ENCODE assay signal across 1 cellular context in the genomic region with DNA sequence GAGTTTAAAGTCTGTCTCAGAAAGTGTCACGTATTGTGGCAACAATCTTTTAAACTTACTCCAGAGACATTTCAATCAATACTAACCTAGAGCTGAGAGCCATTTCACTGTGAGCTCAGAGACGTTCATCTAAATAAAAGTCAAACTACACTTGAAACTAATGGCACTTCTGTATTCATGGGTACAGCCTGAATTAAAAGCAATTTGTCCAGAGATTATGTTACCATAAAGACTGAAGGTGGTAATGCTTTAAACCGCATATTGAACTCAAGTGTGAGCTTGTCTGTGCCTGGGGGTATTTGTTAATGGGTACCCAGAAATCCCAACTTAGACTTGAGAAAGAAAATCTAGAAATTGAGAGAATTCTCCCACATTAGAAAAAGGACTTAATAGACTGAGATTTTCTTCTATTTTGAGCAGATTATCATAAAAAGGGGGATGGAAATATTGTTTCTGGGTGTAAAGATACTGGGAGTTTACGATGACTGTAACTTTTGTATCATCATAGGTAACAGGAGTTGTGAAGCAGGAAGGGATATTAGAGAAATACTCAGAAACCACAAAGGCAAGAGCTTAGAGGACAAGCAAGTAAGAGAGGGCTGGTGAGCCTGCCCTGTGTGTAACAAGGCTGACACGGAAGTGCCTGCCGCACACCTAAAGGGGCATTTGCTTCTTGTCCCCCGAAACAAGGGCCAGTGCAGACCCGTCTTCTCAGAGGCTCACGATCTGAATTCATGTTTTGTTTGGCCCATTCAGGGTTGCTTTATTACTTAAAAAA.
TF ChIP-seq lines count a peak whose summit lies in the region.

No MANE protein-coding gene starts in this region.

TF ChIP-seq in GM23338, 12 proteins besides CTCF, POLR2A, EP300 and RAD21 (continued from another document):
- TF ChIP-seq, protein P1, sequence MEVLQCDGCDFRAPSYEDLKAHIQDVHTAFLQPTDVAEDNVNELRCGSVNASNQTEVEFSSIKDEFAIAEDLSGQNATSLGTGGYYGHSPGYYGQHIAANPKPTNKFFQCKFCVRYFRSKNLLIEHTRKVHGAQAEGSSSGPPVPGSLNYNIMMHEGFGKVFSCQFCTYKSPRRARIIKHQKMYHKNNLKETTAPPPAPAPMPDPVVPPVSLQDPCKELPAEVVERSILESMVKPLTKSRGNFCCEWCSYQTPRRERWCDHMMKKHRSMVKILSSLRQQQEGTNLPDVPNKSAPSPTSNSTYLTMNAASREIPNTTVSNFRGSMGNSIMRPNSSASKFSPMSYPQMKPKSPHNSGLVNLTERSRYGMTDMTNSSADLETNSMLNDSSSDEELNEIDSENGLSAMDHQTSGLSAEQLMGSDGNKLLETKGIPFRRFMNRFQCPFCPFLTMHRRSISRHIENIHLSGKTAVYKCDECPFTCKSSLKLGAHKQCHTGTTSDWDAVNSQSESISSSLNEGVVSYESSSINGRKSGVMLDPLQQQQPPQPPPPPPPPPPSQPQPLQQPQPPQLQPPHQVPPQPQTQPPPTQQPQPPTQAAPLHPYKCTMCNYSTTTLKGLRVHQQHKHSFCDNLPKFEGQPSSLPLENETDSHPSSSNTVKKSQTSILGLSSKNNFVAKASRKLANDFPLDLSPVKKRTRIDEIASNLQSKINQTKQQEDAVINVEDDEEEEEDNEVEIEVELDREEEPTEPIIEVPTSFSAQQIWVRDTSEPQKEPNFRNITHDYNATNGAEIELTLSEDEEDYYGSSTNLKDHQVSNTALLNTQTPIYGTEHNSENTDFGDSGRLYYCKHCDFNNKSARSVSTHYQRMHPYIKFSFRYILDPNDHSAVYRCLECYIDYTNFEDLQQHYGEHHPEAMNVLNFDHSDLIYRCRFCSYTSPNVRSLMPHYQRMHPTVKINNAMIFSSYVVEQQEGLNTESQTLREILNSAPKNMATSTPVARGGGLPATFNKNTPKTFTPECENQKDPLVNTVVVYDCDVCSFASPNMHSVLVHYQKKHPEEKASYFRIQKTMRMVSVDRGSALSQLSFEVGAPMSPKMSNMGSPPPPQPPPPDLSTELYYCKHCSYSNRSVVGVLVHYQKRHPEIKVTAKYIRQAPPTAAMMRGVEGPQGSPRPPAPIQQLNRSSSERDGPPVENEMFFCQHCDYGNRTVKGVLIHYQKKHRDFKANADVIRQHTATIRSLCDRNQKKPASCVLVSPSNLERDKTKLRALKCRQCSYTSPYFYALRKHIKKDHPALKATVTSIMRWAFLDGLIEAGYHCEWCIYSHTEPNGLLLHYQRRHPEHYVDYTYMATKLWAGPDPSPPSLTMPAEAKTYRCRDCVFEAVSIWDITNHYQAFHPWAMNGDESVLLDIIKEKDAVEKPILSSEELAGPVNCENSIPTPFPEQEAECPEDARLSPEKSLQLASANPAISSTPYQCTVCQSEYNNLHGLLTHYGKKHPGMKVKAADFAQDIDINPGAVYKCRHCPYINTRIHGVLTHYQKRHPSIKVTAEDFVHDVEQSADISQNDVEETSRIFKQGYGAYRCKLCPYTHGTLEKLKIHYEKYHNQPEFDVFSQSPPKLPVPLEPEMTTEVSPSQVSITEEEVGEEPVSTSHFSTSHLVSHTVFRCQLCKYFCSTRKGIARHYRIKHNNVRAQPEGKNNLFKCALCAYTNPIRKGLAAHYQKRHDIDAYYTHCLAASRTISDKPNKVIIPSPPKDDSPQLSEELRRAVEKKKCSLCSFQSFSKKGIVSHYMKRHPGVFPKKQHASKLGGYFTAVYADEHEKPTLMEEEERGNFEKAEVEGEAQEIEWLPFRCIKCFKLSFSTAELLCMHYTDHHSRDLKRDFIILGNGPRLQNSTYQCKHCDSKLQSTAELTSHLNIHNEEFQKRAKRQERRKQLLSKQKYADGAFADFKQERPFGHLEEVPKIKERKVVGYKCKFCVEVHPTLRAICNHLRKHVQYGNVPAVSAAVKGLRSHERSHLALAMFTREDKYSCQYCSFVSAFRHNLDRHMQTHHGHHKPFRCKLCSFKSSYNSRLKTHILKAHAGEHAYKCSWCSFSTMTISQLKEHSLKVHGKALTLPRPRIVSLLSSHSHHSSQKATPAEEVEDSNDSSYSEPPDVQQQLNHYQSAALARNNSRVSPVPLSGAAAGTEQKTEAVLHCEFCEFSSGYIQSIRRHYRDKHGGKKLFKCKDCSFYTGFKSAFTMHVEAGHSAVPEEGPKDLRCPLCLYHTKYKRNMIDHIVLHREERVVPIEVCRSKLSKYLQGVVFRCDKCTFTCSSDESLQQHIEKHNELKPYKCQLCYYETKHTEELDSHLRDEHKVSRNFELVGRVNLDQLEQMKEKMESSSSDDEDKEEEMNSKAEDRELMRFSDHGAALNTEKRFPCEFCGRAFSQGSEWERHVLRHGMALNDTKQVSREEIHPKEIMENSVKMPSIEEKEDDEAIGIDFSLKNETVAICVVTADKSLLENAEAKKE (CRISPR knock-in tag; IDR thresholded peaks at IDR 0.05), result no peak
- TF ChIP-seq, protein P2, sequence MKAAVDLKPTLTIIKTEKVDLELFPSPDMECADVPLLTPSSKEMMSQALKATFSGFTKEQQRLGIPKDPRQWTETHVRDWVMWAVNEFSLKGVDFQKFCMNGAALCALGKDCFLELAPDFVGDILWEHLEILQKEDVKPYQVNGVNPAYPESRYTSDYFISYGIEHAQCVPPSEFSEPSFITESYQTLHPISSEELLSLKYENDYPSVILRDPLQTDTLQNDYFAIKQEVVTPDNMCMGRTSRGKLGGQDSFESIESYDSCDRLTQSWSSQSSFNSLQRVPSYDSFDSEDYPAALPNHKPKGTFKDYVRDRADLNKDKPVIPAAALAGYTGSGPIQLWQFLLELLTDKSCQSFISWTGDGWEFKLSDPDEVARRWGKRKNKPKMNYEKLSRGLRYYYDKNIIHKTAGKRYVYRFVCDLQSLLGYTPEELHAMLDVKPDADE (IDR thresholded peaks at IDR 0.05), result no peak
- TF ChIP-seq POLR2AphosphoS5 (IDR thresholded peaks at IDR 0.05; ENCODE audit: low read depth), result no peak
- no peak for TF ChIP-seq JUNB (IDR thresholded peaks at IDR 0.05; ENCODE audit: unreplicated experiment)
- TF ChIP-seq EZH2phosphoT487 (IDR thresholded peaks at IDR 0.05; ENCODE audit: unreplicated experiment), result no peak
- no peak for TF ChIP-seq NANOG (IDR thresholded peaks at IDR 0.05; ENCODE audit: borderline replicate concordance)
